In the genomic region with DNA sequence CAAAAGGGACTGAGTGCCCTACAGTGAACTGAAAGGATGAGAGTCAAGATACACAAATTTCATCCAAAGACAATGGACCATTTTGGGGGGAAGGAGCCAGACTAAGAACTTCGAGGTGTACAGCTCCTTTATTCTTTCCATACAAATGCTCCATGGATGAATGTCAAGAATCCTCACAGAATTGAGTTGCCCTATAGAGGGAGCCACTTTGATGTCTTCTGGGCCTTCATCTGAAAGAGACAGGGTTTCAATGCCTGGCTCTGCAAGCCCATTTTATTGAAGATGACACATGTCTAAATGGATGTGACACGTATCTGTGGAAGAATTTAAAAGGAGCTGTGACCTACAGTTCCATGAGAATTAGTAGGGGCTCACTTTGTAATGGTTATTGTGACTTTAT, we compare ENCODE assay signal across 24 cellular contexts. TPM values are rescaled to one million over a fixed set of nuclear protein-coding genes. Genes with fewer than 3 reads are reported as not detected.
A peak's percentile ranks its signal among the peaks of the same experiment; 100 is the strongest.
DNase-seq lines count a peak whose midpoint lies in the region; ATAC-seq and TF ChIP-seq lines count a peak whose summit lies in the region.
"Had no signal": no experiment of that assay in that cellular context is flagged by ENCODE, and none has a peak within 500 bp of the region (broad histone marks: within the 10 kb centered on the region; RNA-seq: fewer than 3 reads in every experiment).

No MANE protein-coding gene starts in this region.

- no peak overlapping the region for H3K27ac Mint-ChIP-seq in activated naive CD4-positive, alpha-beta T cell treated with anti-CD3 and anti-CD28 coated beads for 36 hours
- H3K27ac Mint-ChIP-seq: activated CD4-positive, alpha-beta memory T cell treated with anti-CD3 and anti-CD28 coated beads, Interleukin-2, amount 10 ng/mL, durations not matched to agents 7 days and 5 days; CD4-positive, alpha-beta memory T cell; naive thymus-derived CD8-positive, alpha-beta T cell had no signal

- intact Hi-C loops in activated naive CD4-positive, alpha-beta T cell treated with anti-CD3 and anti-CD28 coated beads for 36 hours (cut with micrococcal nuclease) = no loop called here
- intact Hi-C loops in Right ventricle myocardium inferior (cut with DNase I) = no loop called here

- H3K4me3 ChIP-seq in kidney epithelial cell (ENCODE audit: low read depth, low read length) = no peak overlapping the region
- H3K4me3 ChIP-seq: pancreas, right lobe of liver had no signal

- no peak overlapping the region for H3K27ac ChIP-seq in C4-2B
- H3K27ac ChIP-seq: pancreas, right lobe of liver had no signal

- H3K27me3 ChIP-seq in kidney epithelial cell (ENCODE audit: control insufficient read depth, insufficient read depth, low read length) = no peaks in the 10 kb centered on the region
- H3K27me3 ChIP-seq: pancreas, right lobe of liver had no signal

- H3K36me3 ChIP-seq in kidney epithelial cell (ENCODE audit: control insufficient read depth, insufficient read depth, low read length) = no peaks in the 10 kb centered on the region
- H3K36me3 ChIP-seq: pancreas, right lobe of liver had no signal

- H3K27me3 Mint-ChIP-seq in activated naive CD4-positive, alpha-beta T cell treated with anti-CD3 and anti-CD28 coated beads for 36 hours (ENCODE audit: low read depth) = peaks cover 5% of the 10 kb centered on the region
- H3K27me3 Mint-ChIP-seq: activated CD4-positive, alpha-beta memory T cell treated with anti-CD3 and anti-CD28 coated beads, Interleukin-2, amount 10 ng/mL, durations not matched to agents 7 days and 5 days; CD4-positive, alpha-beta memory T cell had no signal

- no peak for ATAC-seq in Right ventricle myocardium inferior
- ATAC-seq: left cardiac atrium; naive thymus-derived CD8-positive, alpha-beta T cell; pancreas; right lobe of liver had no signal

- DNase-seq in HT-29 (ENCODE audit: low spot score) (peak; percentile 37), OCI-M1 (lab: John Stamatoyannopoulos, UW) (peak; percentile 9), kidney epithelial cell (ENCODE audit: low read depth) (no peak), NCI-H774 (lab: John Stamatoyannopoulos, UW) (no peak), nucleus accumbens (lab: John Stamatoyannopoulos, UW) (no peak), Right ventricle myocardium inferior (ENCODE audit: missing footprints) (no peak)
- no peak for DNase-seq in activated naive CD4-positive, alpha-beta T cell treated with anti-CD3 and anti-CD28 coated beads for 36 hours
- DNase-seq: activated CD4-positive, alpha-beta memory T cell treated with anti-CD3 and anti-CD28 coated beads, Interleukin-2, amount 10 ng/mL, durations not matched to agents 7 days and 5 days; activated T-cell treated with anti-CD3 and anti-CD28 coated beads for 4 hours; CD4-positive, alpha-beta memory T cell; EL; erythroblast; foreskin melanocyte; left cardiac atrium; naive thymus-derived CD8-positive, alpha-beta T cell; NCI-H1092; NCI-H2029 treated with DMSO at 0.1 percent for 48 hours; NCI-H345; NK-92 treated with Interleukin-12 subunit alpha and Interleukin-12 subunit beta, amount 100 ng/mL, for 24 hours; pancreas; right lobe of liver; RPMI8226; T-helper 9 cell had no signal

- CTCF ChIA-PET in activated naive CD4-positive, alpha-beta T cell treated with anti-CD3 and anti-CD28 coated beads for 36 hours (lab: Charles Lee) = no interaction called here

- no peak overlapping the region for H3K4me3 Mint-ChIP-seq in activated naive CD4-positive, alpha-beta T cell treated with anti-CD3 and anti-CD28 coated beads for 36 hours
- H3K4me3 Mint-ChIP-seq: activated CD4-positive, alpha-beta memory T cell treated with anti-CD3 and anti-CD28 coated beads, Interleukin-2, amount 10 ng/mL, durations not matched to agents 7 days and 5 days; CD4-positive, alpha-beta memory T cell; naive thymus-derived CD8-positive, alpha-beta T cell had no signal

- no peaks in the 10 kb centered on the region for H3K36me3 Mint-ChIP-seq in activated naive CD4-positive, alpha-beta T cell treated with anti-CD3 and anti-CD28 coated beads for 36 hours (ENCODE audit: low read depth)
- H3K36me3 Mint-ChIP-seq: CD4-positive, alpha-beta memory T cell; naive thymus-derived CD8-positive, alpha-beta T cell had no signal

- no peaks in the 10 kb centered on the region for H3K4me1 Mint-ChIP-seq in activated naive CD4-positive, alpha-beta T cell treated with anti-CD3 and anti-CD28 coated beads for 36 hours (ENCODE audit: low read depth)
- H3K4me1 Mint-ChIP-seq: activated CD4-positive, alpha-beta memory T cell treated with anti-CD3 and anti-CD28 coated beads, Interleukin-2, amount 10 ng/mL, durations not matched to agents 7 days and 5 days; CD4-positive, alpha-beta memory T cell; naive thymus-derived CD8-positive, alpha-beta T cell had no signal

- TF ChIP-seq CTCF in C4-2B (conservative IDR thresholded peaks at IDR 0.05) (peak; percentile 34), kidney epithelial cell (IDR thresholded peaks at IDR 0.05; ENCODE audit: insufficient read depth, low read length, poor library complexity, severe bottlenecking) (peak; percentile 36)

- H3K9me3 Mint-ChIP-seq in activated naive CD4-positive, alpha-beta T cell treated with anti-CD3 and anti-CD28 coated beads for 36 hours = no peaks in the 10 kb centered on the region
- H3K9me3 Mint-ChIP-seq: activated CD4-positive, alpha-beta memory T cell treated with anti-CD3 and anti-CD28 coated beads, Interleukin-2, amount 10 ng/mL, durations not matched to agents 7 days and 5 days had no signal

RNA-seq across cellular contexts. Expression of a gene that starts 32.0 kb away (rescaled TPM):
- not detected in 2 replicates for total RNA-seq in HT-29 (2014; rRNA removed; shearing (Covaris generic))
- total RNA-seq in kidney epithelial cell (10.2 and 10.7 TPM in 2 replicates), Right ventricle myocardium inferior (not detected)
- not detected for total RNA-seq in activated naive CD4-positive, alpha-beta T cell treated with anti-CD3 and anti-CD28 coated beads for 36 hours
- total RNA-seq: activated CD4-positive, alpha-beta memory T cell treated with anti-CD3 and anti-CD28 coated beads, Interleukin-2, amount 10 ng/mL, durations not matched to agents 7 days and 5 days; CD4-positive, alpha-beta memory T cell; naive thymus-derived CD8-positive, alpha-beta T cell had no signal

Comparison
In these comparisons a context has a peak if more than half of its experiments do, and no peak if none do; other contexts are left out.
1. DNase-seq: peak in HT-29 (single experiment) and OCI-M1 (single experiment); none in kidney epithelial cell (single experiment), activated naive CD4-positive, alpha-beta T cell treated with anti-CD3 and anti-CD28 coated beads for 36 hours (single experiment), NCI-H774 (single experiment), nucleus accumbens (0 of 56) and Right ventricle myocardium inferior (single experiment).
2. RNA of a gene that starts 32.0 kb away (total RNA-seq): 10.2 to 10.7 TPM in kidney epithelial cell; not detected in activated naive CD4-positive, alpha-beta T cell treated with anti-CD3 and anti-CD28 coated beads for 36 hours, not detected in HT-29 and not detected in Right ventricle myocardium inferior (single experiment); every median in the first group is over 10 times any median in the second.